2 cellular contexts compared by ENCODE assay signal in genomic region chr4:6054162-6054922, GRCh38.
A peak's percentile ranks its signal among the peaks of the same experiment; 100 is the strongest.
TF ChIP-seq lines count a peak whose summit lies in the region.

No MANE protein-coding gene starts in this region.

TF ChIP-seq in GM23338, 12 proteins besides CTCF, POLR2A, EP300 and RAD21:
- no peak for TF ChIP-seq ZNF331 (CRISPR knock-in tag; IDR thresholded peaks at IDR 0.05; ENCODE audit: low read depth)

TF ChIP-seq in H1, 55 proteins besides CTCF, POLR2A, EP300 and RAD21:
- TF ChIP-seq KDM1A (IDR thresholded peaks at IDR 0.05; ENCODE audit: borderline replicate concordance, low read length) (no peak), POLR2AphosphoS5 (IDR thresholded peaks at IDR 0.05; ENCODE audit: low read depth, low read length) (no peak), MAFK (IDR thresholded peaks at IDR 0.05; ENCODE audit: low read depth, low read length) (peak; percentile 43; the same call in 1 of the 2 replicates), PHF8 (conservative IDR thresholded peaks at IDR 0.05; ENCODE audit: low read depth, low read length) (no peak), CHD7 (IDR thresholded peaks at IDR 0.05; ENCODE audit: insufficient replicate concordance, low read length) (no peak), SP4 (IDR thresholded peaks at IDR 0.05; ENCODE audit: low read length) (no peak), KDM5A (IDR thresholded peaks at IDR 0.05; ENCODE audit: low read length) (no peak), ZNF274 (IDR thresholded peaks at IDR 0.05; ENCODE audit: borderline replicate concordance, extremely low read depth, low read length) (no peak)
